ENCODE assay signal across 15 cellular contexts in genomic region chr15:89346516-89346915, GRCh38. TPM values are rescaled to one million over a fixed set of nuclear protein-coding genes. Genes with fewer than 3 reads are reported as not detected.
DNase-seq lines count a peak whose midpoint lies in the region; ATAC-seq, FAIRE-seq and TF ChIP-seq lines count a peak whose summit lies in the region.
"Had no signal": no experiment of that assay in that cellular context is flagged by ENCODE, and none has a peak within 500 bp of the region (broad histone marks: within the 10 kb centered on the region; RNA-seq: fewer than 3 reads in every experiment).

No MANE protein-coding gene starts in this region.

- H3K9ac ChIP-seq in H1 (replicated peaks in 1 of 4; ENCODE audit: extremely low read depth in 1 of 4, low read depth in 3 of 4, low read length in 3 of 4) (no peak overlapping the region), neuronal stem cell (ENCODE audit: low read depth, low read length, poor library complexity) (no peak overlapping the region)
- H3K9ac ChIP-seq: BLaER1 had no signal

- H4K91ac ChIP-seq in H1 (replicated peaks; ENCODE audit: insufficient read length, low read length) (no peak overlapping the region), neuronal stem cell (ENCODE audit: low read depth, low read length, poor library complexity) (no peak overlapping the region)

- DNase-seq in G401 (ENCODE audit: low spot score) (peak; percentile 80), H1 (ENCODE audit: low read depth in 1 of 2, low spot score in 2 of 2) (peak in 1 of 2 experiments; percentile 58), neuronal stem cell (ENCODE audit: low spot score) (no peak)
- DNase-seq in effector memory CD4-positive, alpha-beta T cell: no peak
- DNase-seq: CD8-positive, alpha-beta memory T cell; NCI-H1436 treated with DMSO at 0.1 percent for 48 hours; NCI-H2081; NCI-H226; NCI-H526; PC-3 had no signal

- H3K27me3 ChIP-seq in H1 (replicated peaks in 1 of 4; ENCODE audit: control insufficient read depth in 3 of 4, extremely low read depth in 1 of 4, insufficient read depth in 3 of 4, low read length in 3 of 4) (peaks cover 0 to 2% (median under 1%) of the 10 kb centered on the region in 4 experiments; a peak in 1 of 7 replicates), neuronal stem cell (ENCODE audit: control insufficient read depth in 3 of 3, insufficient read depth in 3 of 3, low read depth in 1 of 3, low read length in 3 of 3) (peaks cover 0 to 64% (median 0%) of the 10 kb centered on the region in 3 experiments)
- no peaks in the 10 kb centered on the region for H3K27me3 ChIP-seq in effector memory CD4-positive, alpha-beta T cell (replicated peaks; ENCODE audit: control insufficient read depth, insufficient read depth, low read length, poor library complexity, severe bottlenecking)
- H3K27me3 ChIP-seq: BLaER1 had no signal

- TF ChIP-seq CTCF in HEK293 (tag by site-specific recombination; IDR thresholded peaks at IDR 0.05) (no peak), H1 (IDR thresholded peaks at IDR 0.05; ENCODE audit: control extremely low read depth in 1 of 3, insufficient read depth in 1 of 3, low read depth in 1 of 3, low read length in 3 of 3) (no peak)

- no peak overlapping the region for H3K14ac ChIP-seq in H1 (ENCODE audit: insufficient read length)
- H3K14ac ChIP-seq in neuronal stem cell (ENCODE audit: low read length): no peak overlapping the region

- H2BK20ac ChIP-seq in H1 (ENCODE audit: low read length): no peak overlapping the region

- H2BK15ac ChIP-seq in H1 (ENCODE audit: low read length) (no peak overlapping the region), neuronal stem cell (ENCODE audit: low read length) (no peak overlapping the region)

- POLR2A ChIA-PET in HEK293 (lab: Yijun Ruan, JAX): no interaction called here
- POLR2A ChIA-PET in H1 (lab: Charles Lee; ENCODE audit: partially characterized antibody): interaction anchor here (0.5 to 1.9 kb wide), 5 partner anchors 12 to 147 kb away, joined by 3 to 8 read pairs (median 3); partner anchors contain the start of gene POLG

- H2BK12ac ChIP-seq in H1 (ENCODE audit: low read depth, low read length): no peak overlapping the region
- H2BK12ac ChIP-seq in neuronal stem cell (ENCODE audit: low read length): no peak overlapping the region

- H4K8ac ChIP-seq in H1 (ENCODE audit: extremely low read depth, insufficient read depth, low read length) (no peak overlapping the region), neuronal stem cell (ENCODE audit: low read depth, low read length) (no peak overlapping the region)

- no peak overlapping the region for H4K5ac ChIP-seq in H1 (ENCODE audit: insufficient read length, low read depth, low read length)

- TF ChIP-seq POLR2A in H1 (IDR thresholded peaks at IDR 0.05; ENCODE audit: control extremely low read depth in 1 of 2, low read depth in 2 of 2, low read length in 2 of 2): no peak

- H4K20me1 ChIP-seq in H1 (replicated peaks in 1 of 2; ENCODE audit: control insufficient read depth in 1 of 2, insufficient read depth in 2 of 2, low read length in 2 of 2): no peaks in the 10 kb centered on the region
- H4K20me1 ChIP-seq: BLaER1 had no signal

- no peak for TF ChIP-seq EP300 in H1 (IDR thresholded peaks at IDR 0.05; ENCODE audit: borderline replicate concordance in 1 of 2, low read depth in 2 of 2, low read length in 2 of 2)

- no peaks in the 10 kb centered on the region for H3K79me1 ChIP-seq in H1 (ENCODE audit: low read depth, low read length)
- H3K79me1 ChIP-seq in neuronal stem cell (ENCODE audit: low read depth, low read length): no peaks in the 10 kb centered on the region

- H3K4me3 ChIP-seq in HEK293 (ENCODE audit: low read depth, low read length) (no peak overlapping the region), H1 (ENCODE audit: extremely low read depth in 1 of 4, insufficient read depth in 2 of 4, low read depth in 3 of 4, low read length in 4 of 4) (no peak overlapping the region), neuronal stem cell (ENCODE audit: low read length in 2 of 2) (no peak overlapping the region)
- no peak overlapping the region for H3K4me3 ChIP-seq in effector memory CD4-positive, alpha-beta T cell (ENCODE audit: insufficient read depth, low read depth, low read length, poor library complexity, severe bottlenecking)
- H3K4me3 ChIP-seq: BLaER1 had no signal

- TF ChIP-seq RAD21 in H1 (IDR thresholded peaks at IDR 0.05 in 1 of 2, conservative IDR thresholded peaks at IDR 0.05 in 1 of 2; ENCODE audit: low read depth in 2 of 2, low read length in 2 of 2): no peak

- ATAC-seq in HG02884 (IDR thresholded peaks at IDR 0.05; ENCODE audit: unreplicated experiment): no peak
- no peak for ATAC-seq in GM21825 (IDR thresholded peaks at IDR 0.05; ENCODE audit: unreplicated experiment)
- ATAC-seq: PC-3 had no signal

- no peak overlapping the region for H3K27ac ChIP-seq in HEK293 (ENCODE audit: extremely low read depth, low read depth, low read length)
- H3K27ac ChIP-seq in H1 (ENCODE audit: low read depth, low read length): no peak overlapping the region
- no peak overlapping the region for H3K27ac ChIP-seq in neuronal stem cell (replicated peaks; ENCODE audit: low read length)
- no peak overlapping the region for H3K27ac ChIP-seq in effector memory CD4-positive, alpha-beta T cell (ENCODE audit: insufficient read depth, low read length, poor library complexity, severe bottlenecking)
- H3K27ac ChIP-seq: BLaER1 had no signal

- H3K23ac ChIP-seq in H1 (ENCODE audit: insufficient read length) (no peak overlapping the region), neuronal stem cell (ENCODE audit: low read depth, low read length, poor library complexity) (no peak overlapping the region)

- peak; percentile 94 for FAIRE-seq in H1 (lab: Jason Lieb, UNC)
- FAIRE-seq: HTR-8/SVneo had no signal

- peak overlapping the region; percentile 76 for H2AFZ ChIP-seq in H1 (ENCODE audit: low read length)
- H2AFZ ChIP-seq in neuronal stem cell (ENCODE audit: low read length): no peak overlapping the region

- H2BK120ac ChIP-seq in H1 (replicated peaks; ENCODE audit: low read depth, low read length): no peak overlapping the region
- no peak overlapping the region for H2BK120ac ChIP-seq in neuronal stem cell (ENCODE audit: low read depth, low read length)

- CTCF ChIA-PET in HEK293 (lab: Yijun Ruan, JAX) (interaction anchor here (0.9 to 12.0 kb wide), 3 partner anchors 10 to 68 kb away, joined by 3 to 199 read pairs (median 3); no protein-coding TSS in a partner anchor), H1 (lab: Charles Lee; ENCODE audit: partially characterized antibody) (interaction anchor here (0.8 to 8.6 kb wide), 18 partner anchors 10 to 155 kb away, joined by 3 to 125 read pairs (median 4); partner anchors contain the start of gene POLG)

- H3K4me2 ChIP-seq in H1 (ENCODE audit: insufficient read depth in 1 of 2, low read depth in 2 of 2, low read length in 2 of 2) (peak overlapping the region in 1 of 2 experiments; percentile 37; a peak in 1 of 4 replicates), neuronal stem cell (ENCODE audit: insufficient read depth, low read length, poor library complexity, severe bottlenecking) (peak overlapping the region; percentile 18)
- H3K4me2 ChIP-seq: BLaER1 had no signal

- H3K9me3 ChIP-seq in HEK293 (ENCODE audit: control insufficient read depth, insufficient read depth, low read depth, low read length) (no peaks in the 10 kb centered on the region), H1 (ENCODE audit: insufficient read depth in 2 of 2, low read depth in 1 of 2, low read length in 1 of 2) (no peaks in the 10 kb centered on the region), neuronal stem cell (replicated peaks in 1 of 2; ENCODE audit: control insufficient read depth in 2 of 2, insufficient read depth in 1 of 2, low read depth in 1 of 2, low read length in 2 of 2) (no peaks in the 10 kb centered on the region)
- H3K9me3 ChIP-seq in effector memory CD4-positive, alpha-beta T cell (ENCODE audit: control insufficient read depth, low read length): no peaks in the 10 kb centered on the region
- H3K9me3 ChIP-seq: BLaER1 had no signal

- H2AK5ac ChIP-seq in H1 (ENCODE audit: low read depth, low read length): no peak overlapping the region
- no peak overlapping the region for H2AK5ac ChIP-seq in neuronal stem cell (ENCODE audit: low read depth, low read length)

- no peak overlapping the region for H3K56ac ChIP-seq in H1 (replicated peaks; ENCODE audit: insufficient read length, low read depth, low read length)

- H3K4ac ChIP-seq in H1 (replicated peaks; ENCODE audit: insufficient read length, low read depth, low read length) (no peak overlapping the region), neuronal stem cell (ENCODE audit: low read length) (no peak overlapping the region)

- H3K36me3 ChIP-seq in HEK293 (ENCODE audit: control insufficient read depth in 2 of 2, insufficient read depth in 1 of 2, low read length in 2 of 2) (no peaks in the 10 kb centered on the region), H1 (ENCODE audit: control insufficient read depth in 2 of 4, insufficient read depth in 4 of 4, low read length in 3 of 4) (no peaks in the 10 kb centered on the region), neuronal stem cell (replicated peaks in 1 of 2; ENCODE audit: control insufficient read depth in 2 of 2, insufficient read depth in 2 of 2, low read length in 2 of 2) (no peaks in the 10 kb centered on the region)
- H3K36me3 ChIP-seq in effector memory CD4-positive, alpha-beta T cell (ENCODE audit: control insufficient read depth, insufficient read depth, low read length): no peaks in the 10 kb centered on the region
- H3K36me3 ChIP-seq: BLaER1 had no signal

- no peaks in the 10 kb centered on the region for H3K79me2 ChIP-seq in H1 (ENCODE audit: control insufficient read depth in 1 of 2, insufficient read depth in 2 of 2, low read length in 2 of 2)

- in situ Hi-C loops in G401 (cut with HindIII; ENCODE audit: low sequenced_read_pairs): no loop called here

- 0 out of 2 replicates have a peak, but pooled peaks cover 2% of the 10 kb centered on the region for H3K23me2 ChIP-seq in H1 (ENCODE audit: low read depth, low read length)

- no peak overlapping the region for H3K18ac ChIP-seq in H1 (ENCODE audit: extremely low read depth, low read length)
- no peak overlapping the region for H3K18ac ChIP-seq in neuronal stem cell (ENCODE audit: low read length)

- H3K4me1 ChIP-seq in HEK293 (ENCODE audit: control insufficient read depth, insufficient read depth, low read length) (no peaks in the 10 kb centered on the region), H1 (replicated peaks in 1 of 4; ENCODE audit: control insufficient read depth in 3 of 4, insufficient read depth in 4 of 4, low read length in 3 of 4) (peaks cover 0 to 10% (median 6%) of the 10 kb centered on the region in 4 experiments; a peak in 5 of 7 replicates), neuronal stem cell (ENCODE audit: control insufficient read depth in 2 of 2, insufficient read depth in 1 of 2, low read depth in 1 of 2, low read length in 2 of 2) (peaks cover 0 to 8% of the 10 kb centered on the region in 2 donors)
- H3K4me1 ChIP-seq in effector memory CD4-positive, alpha-beta T cell (ENCODE audit: control insufficient read depth, insufficient read depth, low read length, poor library complexity, severe bottlenecking): no peaks in the 10 kb centered on the region
- H3K4me1 ChIP-seq: BLaER1 had no signal

- 40% methylated on average over 7 of the region's 7 CpGs; no CpG with 5 or more reads in 1 of the 2 experiments for WGBS in H1 (ENCODE audit: extremely low coverage in 1 of 2, insufficient coverage in 1 of 2, insufficient read length in 1 of 2, insufficient replicate concordance in 2 of 2, low coverage in 1 of 2, low lambda C conversion rate in 2 of 2, missing lambda C conversion rate in 1 of 2), 2 experiments
- WGBS in neuronal stem cell (ENCODE audit: extremely low coverage in 2 of 2, insufficient read length in 2 of 2, insufficient replicate concordance in 1 of 2), 2 donors: no CpG with 5 or more reads among the region's 7 CpGs

- no peak overlapping the region for H2BK5ac ChIP-seq in H1 (ENCODE audit: low read depth, low read length)
- no peak overlapping the region for H2BK5ac ChIP-seq in neuronal stem cell (ENCODE audit: low read length)

RNA-seq across cellular contexts. Expression of gene POLG, which starts 11.9 kb away (rescaled TPM):
- total RNA-seq in G401 (2014; rRNA removed; shearing (Covaris generic)): 93.8 and 95.5 TPM in 2 replicates
- 52.3 and 53.4 TPM in 2 replicates for total RNA-seq in H1 (2021; fragmentation: NEBNext Ultra II Directional; extraction: Animal tissue kit (Norgen Biotek cat#: 25700))
- 14.8 and 27.1 TPM in 2 replicates for polyA plus RNA-seq in H1 (2011; rRNA removed)
- 38.0 TPM for polyA plus RNA-seq in H1 (2011; cell fraction: cytosol; rRNA removed)
- polyA plus RNA-seq in H1 (2011; cell fraction: nucleus; rRNA removed): 124 TPM
- polyA plus RNA-seq in H1 (2012, experiment 1 of 2): 40.8 to 48.7 TPM (median 46.6 TPM) in 4 replicates
- polyA plus RNA-seq in H1 (2012, experiment 2 of 2): 34.4 TPM
- 24.0 TPM for polyA plus RNA-seq in H1 (2013, experiment 1 of 2)
- 21.0 TPM for polyA plus RNA-seq in H1 (2013, experiment 2 of 2)
- 23.1 and 50.9 TPM in 2 replicates for polyA minus RNA-seq in H1 (2011; rRNA and poly(A)+ RNA removed)
- polyA minus RNA-seq in H1 (2011; cell fraction: cytosol; rRNA and poly(A)+ RNA removed): 41.5 TPM
- polyA minus RNA-seq in H1 (2011; cell fraction: nucleus; rRNA and poly(A)+ RNA removed): 106 TPM
- polyA plus RNA-seq in neuronal stem cell (2013, experiment 1 of 2): 21.3 TPM
- polyA plus RNA-seq in neuronal stem cell (2013, experiment 2 of 2): 21.7 TPM
